8 cellular contexts compared by ENCODE assay signal in the genomic region with DNA sequence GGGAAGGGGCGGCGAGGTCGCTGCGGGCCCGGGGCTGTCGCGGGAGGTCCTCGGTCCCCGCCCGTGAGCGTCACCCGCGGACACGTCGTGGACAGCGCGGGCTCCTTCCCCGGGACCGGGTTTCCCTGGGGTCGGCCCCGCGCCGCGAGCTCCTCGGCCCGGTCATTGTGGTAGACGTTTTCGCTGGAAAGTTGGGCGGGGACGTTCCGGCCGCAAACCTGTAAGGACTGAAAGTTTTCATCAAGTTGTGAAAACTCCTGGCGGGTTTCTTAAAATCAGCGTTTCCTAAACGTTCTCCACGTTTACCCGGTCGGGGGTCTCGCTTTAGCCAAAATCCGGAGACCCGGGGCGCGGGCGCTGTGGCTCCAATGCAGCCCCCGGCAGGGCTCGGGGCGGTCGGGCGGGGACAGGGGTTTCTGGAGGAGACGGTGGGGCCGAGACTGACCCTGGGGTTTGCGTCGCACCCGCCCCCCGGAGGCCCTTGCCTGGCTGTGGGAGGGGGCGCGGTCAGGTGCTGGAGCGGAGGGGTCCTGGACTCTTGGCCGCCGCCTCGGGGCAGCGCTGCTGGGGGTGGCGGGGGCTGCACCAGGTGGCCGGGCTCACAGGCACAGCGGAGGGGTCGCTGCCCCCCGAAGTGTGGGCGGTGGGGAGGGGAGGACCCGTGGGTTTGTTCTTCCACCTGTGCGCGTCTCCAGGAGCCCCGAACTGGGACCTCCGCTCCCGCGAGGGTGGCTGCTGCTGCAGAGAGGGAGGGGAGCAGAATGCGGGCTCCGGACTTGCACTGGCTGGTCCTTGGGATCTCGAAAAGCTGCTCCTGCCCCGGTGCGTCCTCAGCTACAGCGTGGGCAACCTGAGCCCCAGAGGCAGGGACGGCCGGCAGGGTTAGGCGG. TPM values are rescaled to one million over a fixed set of nuclear protein-coding genes. Genes with fewer than 3 reads are reported as not detected.
DNase-seq lines count a peak whose midpoint lies in the region; ATAC-seq and TF ChIP-seq lines count a peak whose summit lies in the region.

No MANE protein-coding gene starts in this region.

- H3K27me3 ChIP-seq in parathyroid adenoma (ENCODE audit: control insufficient read depth, insufficient read depth, low read length): no peaks in the 10 kb centered on the region

- ATAC-seq in HG03280 (IDR thresholded peaks at IDR 0.05; ENCODE audit: unreplicated experiment): no peak

- H3K9me3 ChIP-seq in parathyroid adenoma (ENCODE audit: control insufficient read depth, low read length): no peaks in the 10 kb centered on the region

- peaks cover under 1% of the 10 kb centered on the region for H3K27me3 Mint-ChIP-seq in Calu3 (ENCODE audit: unreplicated experiment)

- no peaks in the 10 kb centered on the region for H3K4me1 ChIP-seq in parathyroid adenoma

- POLR2A ChIA-PET in RWPE1 (lab: Yijun Ruan, JAX; ENCODE audit: low non-redundant PET): no interaction called here

- H3K36me3 Mint-ChIP-seq in Calu3 (ENCODE audit: insufficient read depth, unreplicated experiment): peaks cover 34% of the 10 kb centered on the region

- no peaks in the 10 kb centered on the region for H3K36me3 ChIP-seq in parathyroid adenoma (ENCODE audit: control insufficient read depth, insufficient read depth, low read length)

- no peaks in the 10 kb centered on the region for H3K79me2 ChIP-seq in parathyroid adenoma

- peak overlapping the region; percentile 56 for H2AFZ ChIP-seq in parathyroid adenoma

- no peak overlapping the region for H3K27ac Mint-ChIP-seq in Calu3 (ENCODE audit: unreplicated experiment)

- peak overlapping the region; percentile 81 for H3K4me3 Mint-ChIP-seq in Calu3 (ENCODE audit: low read depth, unreplicated experiment)

- CTCF ChIA-PET in Calu3 (lab: Charles Lee) (no interaction called here), RWPE1 (lab: Yijun Ruan, JAX) (interaction anchor here (0.6 to 1.5 kb wide), 3 partner anchors 20 to 123 kb away, joined by 3 to 5 read pairs (median 4); no protein-coding TSS in a partner anchor)

- H3K9me3 Mint-ChIP-seq in Calu3 (ENCODE audit: low read depth, unreplicated experiment): no peaks in the 10 kb centered on the region

- TF ChIP-seq CTCF in Calu3 (IDR thresholded peaks at IDR 0.05; ENCODE audit: unreplicated experiment) (no peak), RWPE1 (conservative IDR thresholded peaks at IDR 0.05; ENCODE audit: low read depth) (no peak), fibroblast of villous mesenchyme (IDR thresholded peaks at IDR 0.05; ENCODE audit: insufficient read depth, low read depth, low read length) (no peak), parathyroid adenoma (IDR thresholded peaks at IDR 0.05) (no peak)

- H3K27ac ChIP-seq in RWPE1 (peak overlapping the region; percentile 71), parathyroid adenoma (no peak overlapping the region)

- no TSS peak for BruUV-seq in Calu3 (replicated peaks; lab: Mats Ljungman, UMichigan)

- intact Hi-C loops in Calu3 (cut with micrococcal nuclease; ENCODE audit: unreplicated experiment): no loop called here

- H3K4me2 ChIP-seq in parathyroid adenoma (ENCODE audit: low read length): peak overlapping the region; percentile 86

- H3K4me1 Mint-ChIP-seq in Calu3 (ENCODE audit: low read depth, unreplicated experiment): peaks cover 17% of the 10 kb centered on the region

- H3K9ac ChIP-seq in parathyroid adenoma: no peak overlapping the region

- H3K4me3 ChIP-seq in fibroblast of villous mesenchyme (ENCODE audit: low read depth, low read length) (peak overlapping the region; percentile 42), parathyroid adenoma (ENCODE audit: low read depth, low read length) (peak overlapping the region; percentile 72)

- DNase-seq in Calu3 (no peak), RWPE1 (ENCODE audit: low spot score) (no peak), fibroblast of villous mesenchyme (ENCODE audit: low read depth) (no peak), H4 (ENCODE audit: low spot score) (no peak), LoVo (ENCODE audit: low spot score) (no peak), HT-29 (ENCODE audit: low spot score) (no peak)

RNA-seq across cellular contexts. Expression of gene PRKCZ, which starts 0.8 kb away (rescaled TPM):
- total RNA-seq in Calu3 (2022) (26.0 and 27.4 TPM in 2 replicates), fibroblast of villous mesenchyme (2.6 and 5.2 TPM in 2 replicates)
- total RNA-seq in H4 (2014; rRNA removed; shearing (Covaris generic)): 8.9 and 11.4 TPM in 2 replicates
- 54.8 and 67.4 TPM in 2 replicates for total RNA-seq in HT-29 (2014; rRNA removed; shearing (Covaris generic))

RNA-seq across cellular contexts. Expression of gene GABRD, which starts 31.9 kb away (rescaled TPM):
- 0.81 TPM in 1 of 2 replicates, not detected in the other for total RNA-seq in Calu3 (2022)
- not detected in 2 replicates for total RNA-seq in fibroblast of villous mesenchyme
- total RNA-seq in H4 (2014; rRNA removed; shearing (Covaris generic)): 2.1 TPM in 2 replicates
- not detected in 2 replicates for total RNA-seq in HT-29 (2014; rRNA removed; shearing (Covaris generic))

RNA-seq across cellular contexts. Expression of gene CFAP74, which starts 47.5 kb away (rescaled TPM):
- not detected in 2 replicates for total RNA-seq in Calu3 (2022)
- not detected in 2 replicates for total RNA-seq in fibroblast of villous mesenchyme
- total RNA-seq in H4 (2014; rRNA removed; shearing (Covaris generic)): not detected in 2 replicates
- total RNA-seq in HT-29 (2014; rRNA removed; shearing (Covaris generic)): not detected in 2 replicates
